In genomic region chr4:78767350-78767749, GRCh38 we compare ENCODE assay signal across 12 cellular contexts.
DNase-seq lines count a peak whose midpoint lies in the region; ATAC-seq lines count a peak whose summit lies in the region.
"Had no signal": no experiment of that assay in that cellular context is flagged by ENCODE, and none has a peak within 500 bp of the region (broad histone marks: within the 10 kb centered on the region; RNA-seq: fewer than 3 reads in every experiment).

No MANE protein-coding gene starts in this region.

- peak overlapping the region; percentile 12 for H3K27ac Mint-ChIP-seq in stimulated activated memory B cell treated with anti-CD40 and anti-IgM and Interleukin-4, amounts not matched to agents 10 μg/mL and 1 μg/mL and 100 μg/mL, for 72 hours
- H3K27ac Mint-ChIP-seq: effector memory CD8-positive, alpha-beta T cell had no signal

- no peak overlapping the region for H3K4me3 Mint-ChIP-seq in stimulated activated memory B cell treated with anti-CD40 and anti-IgM and Interleukin-4, amounts not matched to agents 10 μg/mL and 1 μg/mL and 100 μg/mL, for 72 hours
- H3K4me3 Mint-ChIP-seq: effector memory CD8-positive, alpha-beta T cell had no signal

- no peaks in the 10 kb centered on the region for H3K36me3 Mint-ChIP-seq in stimulated activated memory B cell treated with anti-CD40 and anti-IgM and Interleukin-4, amounts not matched to agents 10 μg/mL and 1 μg/mL and 100 μg/mL, for 72 hours

- H3K9me3 Mint-ChIP-seq in stimulated activated memory B cell treated with anti-CD40 and anti-IgM and Interleukin-4, amounts not matched to agents 10 μg/mL and 1 μg/mL and 100 μg/mL, for 72 hours, result no peaks in the 10 kb centered on the region
- H3K9me3 Mint-ChIP-seq: effector memory CD8-positive, alpha-beta T cell had no signal

- DNase-seq in GM19238 (ENCODE audit: insufficient read length, low spot score) (no peak), NCI-H1436 treated with DMSO at 0.1 percent for 48 hours (lab: John Stamatoyannopoulos, UW) (no peak), NCI-H2196 (lab: John Stamatoyannopoulos, UW; ENCODE audit: unreplicated experiment) (no peak)
- DNase-seq: anterior cingulate cortex; effector memory CD8-positive, alpha-beta T cell; heart right ventricle; mesendoderm; trophoblast cell had no signal

- peak; percentile 52 for ATAC-seq in GM19043 (IDR thresholded peaks at IDR 0.05; ENCODE audit: low read depth, unreplicated experiment)
- peak; percentile 69 for ATAC-seq in GM21825 (IDR thresholded peaks at IDR 0.05; ENCODE audit: unreplicated experiment)
- ATAC-seq in HG03280 (IDR thresholded peaks at IDR 0.05; ENCODE audit: unreplicated experiment), result peak; percentile 60
- ATAC-seq in stimulated activated memory B cell treated with anti-CD40 and anti-IgM and Interleukin-4, amounts not matched to agents 10 μg/mL and 1 μg/mL and 100 μg/mL, for 72 hours, result no peak
- ATAC-seq: effector memory CD8-positive, alpha-beta T cell; heart right ventricle had no signal

- H3K4me1 Mint-ChIP-seq in stimulated activated memory B cell treated with anti-CD40 and anti-IgM and Interleukin-4, amounts not matched to agents 10 μg/mL and 1 μg/mL and 100 μg/mL, for 72 hours, result peaks cover 34% of the 10 kb centered on the region

- H3K27me3 Mint-ChIP-seq in stimulated activated memory B cell treated with anti-CD40 and anti-IgM and Interleukin-4, amounts not matched to agents 10 μg/mL and 1 μg/mL and 100 μg/mL, for 72 hours, result no peaks in the 10 kb centered on the region
